Comparison of ENCODE assay signal across 12 cellular contexts in genomic region chr5:127942246-127943060, GRCh38.
A peak's percentile ranks its signal among the peaks of the same experiment; 100 is the strongest.
DNase-seq lines count a peak whose midpoint lies in the region; ATAC-seq and TF ChIP-seq lines count a peak whose summit lies in the region.
"Had no signal": no experiment of that assay in that cellular context is flagged by ENCODE, and none has a peak within 500 bp of the region (broad histone marks: within the 10 kb centered on the region; RNA-seq: fewer than 3 reads in every experiment).

No MANE protein-coding gene starts in this region.

- H3K9me3 ChIP-seq in SJSA1 (replicated peaks) (no peaks in the 10 kb centered on the region), hepatocyte (ENCODE audit: low read depth) (no peaks in the 10 kb centered on the region)

- H3K27me3 ChIP-seq in GM23338 (ENCODE audit: insufficient read depth) (peaks cover 12% of the 10 kb centered on the region; the same call in 1 of the 2 replicates), SJSA1 (replicated peaks) (no peaks in the 10 kb centered on the region), hepatocyte (no peaks in the 10 kb centered on the region)

- no peak for ATAC-seq in GM23338
- no peak for ATAC-seq in GM18498 (IDR thresholded peaks at IDR 0.05; ENCODE audit: unreplicated experiment)
- ATAC-seq: stimulated activated naive CD8-positive, alpha-beta T cell treated with anti-CD3 and anti-CD28 coated beads, Interleukin-15, Interleukin-2, amounts not matched to agents 100 U/mL and 50 U/mL, for 24 hours had no signal

- intact Hi-C loops in CD14-positive monocyte (cut with micrococcal nuclease): no loop called here

- H3K27me3 Mint-ChIP-seq in GM23338 (ENCODE audit: insufficient read depth, low read depth, poor library complexity): peaks cover 11% of the 10 kb centered on the region
- no peaks in the 10 kb centered on the region for H3K27me3 Mint-ChIP-seq in CD14-positive monocyte (ENCODE audit: low read depth in 3 of 3)

- TF ChIP-seq CTCF in GM23338 (conservative IDR thresholded peaks at IDR 0.05; ENCODE audit: low read depth in 2 of 2) (no peak), hepatocyte (IDR thresholded peaks at IDR 0.05; ENCODE audit: poor library complexity) (no peak), CD14-positive monocyte (IDR thresholded peaks at IDR 0.05) (no peak)

- no peaks in the 10 kb centered on the region for H3F3A ChIP-seq in GM23338 (replicated peaks; ENCODE audit: low read depth)

- 93% methylated on average over 3 of the region's 3 CpGs for WGBS in hepatocyte (ENCODE audit: low lambda C conversion rate, missing lambda C conversion rate)

- H3K4me3 ChIP-seq in GM23338 (no peak overlapping the region), SJSA1 (no peak overlapping the region), hepatocyte (no peak overlapping the region)
- H3K4me3 ChIP-seq: skin epidermis had no signal

- H3K36me3 Mint-ChIP-seq in GM23338 (ENCODE audit: low read depth) (no peaks in the 10 kb centered on the region), CD14-positive monocyte (no peaks in the 10 kb centered on the region)

- DNase-seq in COR-L47 (lab: John Stamatoyannopoulos, UW) (peak; percentile 37), GM23338 (ENCODE audit: low spot score) (no peak), SJSA1 (ENCODE audit: low read depth in 1 of 2, low spot score in 2 of 2) (peak in 1 of 2 experiments; percentile 68), hepatocyte (ENCODE audit: low spot score) (no peak), CD14-positive monocyte (ENCODE audit: low spot score) (no peak), cerebellum (ENCODE audit: low spot score) (no peak), NAMALWA (ENCODE audit: low spot score) (no peak)
- DNase-seq: activated naive CD4-positive, alpha-beta T cell treated with anti-CD3 and anti-CD28 coated beads, Interleukin-2, amount 50 U/mL, for 16 hours; NK-92 treated with Interleukin-12 subunit alpha and Interleukin-12 subunit beta, amount 100 ng/mL, for 24 hours; stimulated activated naive CD8-positive, alpha-beta T cell treated with anti-CD3 and anti-CD28 coated beads, Interleukin-15, Interleukin-2, amounts not matched to agents 100 U/mL and 50 U/mL, for 24 hours had no signal

- H3K4me1 Mint-ChIP-seq in GM23338 (peaks cover 18% of the 10 kb centered on the region), CD14-positive monocyte (peaks cover 14% of the 10 kb centered on the region)

- H3K9me3 Mint-ChIP-seq in GM23338 (no peaks in the 10 kb centered on the region), CD14-positive monocyte (peaks cover 0 to 5% (median 0%) of the 10 kb centered on the region in 7 donors)

- H3K27ac ChIP-seq in GM23338 (ENCODE audit: low read depth) (no peak overlapping the region), SJSA1 (peak overlapping the region; percentile 59), hepatocyte (no peak overlapping the region)
- H3K27ac ChIP-seq: skin epidermis had no signal

- H3K9me2 ChIP-seq in GM23338 (ENCODE audit: insufficient read depth) (no peaks in the 10 kb centered on the region), hepatocyte (replicated peaks; ENCODE audit: insufficient read depth) (no peaks in the 10 kb centered on the region)

- H4K20me1 ChIP-seq in GM23338 (replicated peaks; ENCODE audit: insufficient read depth) (no peaks in the 10 kb centered on the region), hepatocyte (ENCODE audit: insufficient read depth, poor library complexity, severe bottlenecking) (no peaks in the 10 kb centered on the region)

- H3K79me2 ChIP-seq in GM23338 (replicated peaks; ENCODE audit: insufficient read depth): no peaks in the 10 kb centered on the region
- no peaks in the 10 kb centered on the region for H3K79me2 ChIP-seq in hepatocyte

- H2AFZ ChIP-seq in GM23338 (no peak overlapping the region), hepatocyte (no peak overlapping the region)

- H3K27ac Mint-ChIP-seq in GM23338: peak overlapping the region; percentile 2; the same call in 1 of the 2 replicates
- H3K27ac Mint-ChIP-seq in CD14-positive monocyte: peak overlapping the region in 2 of 7 donors; percentile 51 to 77

- no peak overlapping the region for H3K4me2 ChIP-seq in GM23338
- peak overlapping the region; percentile 67 for H3K4me2 ChIP-seq in hepatocyte

- H3K4me1 ChIP-seq in GM23338 (ENCODE audit: insufficient read depth) (peaks cover 16% of the 10 kb centered on the region), SJSA1 (replicated peaks) (peaks cover 26% of the 10 kb centered on the region), hepatocyte (ENCODE audit: insufficient read depth) (no peaks in the 10 kb centered on the region)

- H3K4me3 Mint-ChIP-seq in GM23338 (no peak overlapping the region), CD14-positive monocyte (no peak overlapping the region)

- H3K36me3 ChIP-seq in GM23338 (ENCODE audit: insufficient read depth) (no peaks in the 10 kb centered on the region), SJSA1 (no peaks in the 10 kb centered on the region), hepatocyte (replicated peaks; ENCODE audit: insufficient read depth, low read depth) (no peaks in the 10 kb centered on the region)

TF ChIP-seq in GM23338, 12 proteins besides CTCF, POLR2A, EP300 and RAD21 (continues in another document):
- TF ChIP-seq POLR2AphosphoS5 (IDR thresholded peaks at IDR 0.05; ENCODE audit: low read depth): no peak
- TF ChIP-seq EZH2phosphoT487 (IDR thresholded peaks at IDR 0.05; ENCODE audit: unreplicated experiment): no peak
- no peak for TF ChIP-seq CREB1 (CRISPR knock-in tag; IDR thresholded peaks at IDR 0.05; ENCODE audit: low read depth)
- no peak for TF ChIP-seq STAT1 (IDR thresholded peaks at IDR 0.05; ENCODE audit: unreplicated experiment)
- no peak for TF ChIP-seq REST (IDR thresholded peaks at IDR 0.05; ENCODE audit: unreplicated experiment)
- no peak for TF ChIP-seq JUNB (IDR thresholded peaks at IDR 0.05; ENCODE audit: unreplicated experiment)
- no peak for TF ChIP-seq NANOG (IDR thresholded peaks at IDR 0.05; ENCODE audit: borderline replicate concordance)
- TF ChIP-seq ZNF331 (CRISPR knock-in tag; IDR thresholded peaks at IDR 0.05; ENCODE audit: low read depth): no peak
